Comparison of ENCODE assay signal across 9 cellular contexts in the genomic region with DNA sequence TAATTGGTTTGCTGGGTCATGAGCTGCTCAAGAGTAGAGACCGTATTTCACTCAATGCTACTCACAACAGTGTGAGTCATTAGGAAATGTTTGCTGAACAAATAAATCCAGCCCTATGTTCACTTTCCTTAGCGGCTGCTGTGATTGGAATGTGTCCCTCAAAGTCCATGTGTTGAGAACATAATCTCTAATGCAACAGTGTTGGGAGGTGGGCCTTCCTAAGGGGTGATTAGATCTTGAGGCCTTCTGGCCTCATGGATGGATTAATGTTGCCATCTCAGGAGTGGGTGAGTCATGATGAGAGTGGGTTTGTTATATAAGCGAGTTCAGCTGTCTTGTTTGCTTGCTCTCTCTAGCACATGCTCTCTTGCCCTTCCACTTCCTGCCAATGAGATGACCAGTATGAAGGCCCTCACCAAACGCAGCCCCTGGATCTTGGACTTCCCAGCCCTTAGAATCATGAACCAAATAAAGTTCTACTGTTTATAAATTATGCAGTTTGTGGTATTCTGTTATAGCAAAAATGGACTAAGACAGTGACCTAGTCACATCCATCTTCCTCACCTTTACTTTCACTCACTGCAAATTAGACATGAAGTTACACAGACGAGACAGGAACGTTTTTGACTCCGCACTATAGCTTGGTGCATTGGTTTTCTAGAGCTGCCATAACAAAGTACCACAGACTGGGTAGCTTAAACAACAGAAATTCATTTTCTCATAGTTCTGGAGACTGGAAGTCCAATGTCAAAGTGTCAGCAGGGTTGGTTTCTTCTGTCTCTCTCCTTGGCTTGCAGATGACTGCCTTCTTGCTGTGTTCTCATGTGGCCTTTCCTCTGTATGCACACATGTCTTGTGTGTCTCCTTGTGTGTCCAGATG. TPM values are rescaled to one million over a fixed set of nuclear protein-coding genes. Genes with fewer than 3 reads are reported as not detected.
A peak's percentile ranks its signal among the peaks of the same experiment; 100 is the strongest.
DNase-seq lines count a peak whose midpoint lies in the region; ATAC-seq and TF ChIP-seq lines count a peak whose summit lies in the region.
"Had no signal": no experiment of that assay in that cellular context is flagged by ENCODE, and none has a peak within 500 bp of the region (broad histone marks: within the 10 kb centered on the region; RNA-seq: fewer than 3 reads in every experiment).

No MANE protein-coding gene starts in this region.

- H3K4me2 ChIP-seq in mesendoderm (ENCODE audit: low read length): no peak overlapping the region

- no peak for ATAC-seq in HG03520 (IDR thresholded peaks at IDR 0.05; ENCODE audit: unreplicated experiment)
- ATAC-seq in GM19035 (IDR thresholded peaks at IDR 0.05; ENCODE audit: unreplicated experiment): no peak

- H3K27ac ChIP-seq in 22Rv1 (peak overlapping the region; percentile 39; the same call in 1 of the 2 replicates), SJSA1 (no peak overlapping the region), mesendoderm (ENCODE audit: low read depth, low read length) (no peak overlapping the region)
- H3K27ac ChIP-seq: tibial artery had no signal

- no peak overlapping the region for H3K4ac ChIP-seq in mesendoderm (ENCODE audit: low read depth, low read length)

- no peak for TF ChIP-seq CTCF in 22Rv1 (IDR thresholded peaks at IDR 0.05)

- no peak overlapping the region for H3K18ac ChIP-seq in mesendoderm (ENCODE audit: low read length)

- H3K9ac ChIP-seq in mesendoderm (ENCODE audit: low read length): no peak overlapping the region

- no peak overlapping the region for H2BK5ac ChIP-seq in mesendoderm (ENCODE audit: low read length)

- no peak overlapping the region for H3K56ac ChIP-seq in mesendoderm (ENCODE audit: low read length)

- DNase-seq in HPDE6-E6E7 (ENCODE audit: extremely low spot score) (peak; percentile 28), SJSA1 (ENCODE audit: low read depth in 1 of 2, low spot score in 2 of 2) (peak; percentile 53 to 54), iris pigment epithelial cell (ENCODE audit: low read depth) (peak; percentile 66), mesendoderm (no peak)
- no peak for DNase-seq in activated naive CD4-positive, alpha-beta T cell (lab: John Stamatoyannopoulos, UW)
- DNase-seq: tibial artery had no signal

- no peak overlapping the region for H4K8ac ChIP-seq in mesendoderm (ENCODE audit: low read depth, low read length)

- H3K79me1 ChIP-seq in mesendoderm (ENCODE audit: low read length): no peaks in the 10 kb centered on the region

- peaks cover 10% of the 10 kb centered on the region for H3K4me1 ChIP-seq in SJSA1 (replicated peaks)
- no peaks in the 10 kb centered on the region for H3K4me1 ChIP-seq in mesendoderm (ENCODE audit: control insufficient read depth, low read depth, low read length)
- H3K4me1 ChIP-seq: tibial artery had no signal

- peaks cover 8% of the 10 kb centered on the region; the same call in 1 of the 2 replicates for H3K9me3 ChIP-seq in SJSA1 (replicated peaks)
- H3K9me3 ChIP-seq: tibial artery had no signal

- H2BK120ac ChIP-seq in mesendoderm (ENCODE audit: low read depth, low read length): no peak overlapping the region

- no peaks in the 10 kb centered on the region for H3K79me2 ChIP-seq in mesendoderm (ENCODE audit: control insufficient read depth, insufficient read depth, low read length)

- whole genome bisulfite sequencing in mesendoderm (ENCODE audit: extremely low coverage, insufficient coverage, low lambda C conversion rate): no CpG with 5 or more reads among the region's 7 CpGs

- no peak overlapping the region for H2AK5ac ChIP-seq in mesendoderm (ENCODE audit: low read length)

- H3K27me3 ChIP-seq in SJSA1 (replicated peaks) (no peaks in the 10 kb centered on the region), mesendoderm (ENCODE audit: insufficient read depth, low read length, poor library complexity) (no peaks in the 10 kb centered on the region)
- H3K27me3 ChIP-seq: tibial artery had no signal

- H3K36me3 ChIP-seq in SJSA1: no peaks in the 10 kb centered on the region
- no peaks in the 10 kb centered on the region for H3K36me3 ChIP-seq in mesendoderm (ENCODE audit: control insufficient read depth, insufficient read depth, low read length)
- H3K36me3 ChIP-seq: tibial artery had no signal

- no peak overlapping the region for H2BK15ac ChIP-seq in mesendoderm (replicated peaks; ENCODE audit: low read depth)

- no peak overlapping the region for H3K23ac ChIP-seq in mesendoderm (ENCODE audit: low read length)

- no peak overlapping the region for H4K5ac ChIP-seq in mesendoderm (ENCODE audit: low read length)

- no peak overlapping the region for H3K4me3 ChIP-seq in SJSA1
- H3K4me3 ChIP-seq in mesendoderm (ENCODE audit: low read length): no peak overlapping the region
- H3K4me3 ChIP-seq: tibial artery had no signal

RNA-seq across cellular contexts. Expression of a gene that starts 50.9 kb away (rescaled TPM):
- total RNA-seq in SJSA1 (2014; rRNA removed; shearing (Covaris generic)): 16.5 and 21.9 TPM in 2 replicates
- 25.3 TPM for polyA plus RNA-seq in mesendoderm (2013, experiment 1 of 2)
- 24.4 TPM for polyA plus RNA-seq in mesendoderm (2013, experiment 2 of 2)

Comparison
In these comparisons a context has a peak if more than half of its experiments do, and no peak if none do; other contexts are left out.
1. DNase-seq: peak in HPDE6-E6E7 (single experiment), SJSA1 (2 of 2) and iris pigment epithelial cell (single experiment); none in mesendoderm (single experiment) and activated naive CD4-positive, alpha-beta T cell (0 of 4).